ENCODE assay signal across 8 cellular contexts in genomic region chr6:97186416-97186999, GRCh38.
DNase-seq lines count a peak whose midpoint lies in the region; ATAC-seq lines count a peak whose summit lies in the region.

No MANE protein-coding gene starts in this region.

- H3K27me3 Mint-ChIP-seq in activated CD4-positive, alpha-beta memory T cell treated with anti-CD3 and anti-CD28 coated beads, Interleukin-2, amount 10 ng/mL, durations not matched to agents 7 days and 5 days = no peaks in the 10 kb centered on the region
- H3K27me3 Mint-ChIP-seq in effector memory CD8-positive, alpha-beta T cell = no peaks in the 10 kb centered on the region
- H3K27me3 Mint-ChIP-seq in stimulated activated memory B cell treated with anti-CD40 and anti-IgM and Interleukin-4, amounts not matched to agents 10 μg/mL and 1 μg/mL and 100 μg/mL, for 72 hours = no peaks in the 10 kb centered on the region

- no peak overlapping the region for H3K4me3 Mint-ChIP-seq in activated CD4-positive, alpha-beta memory T cell treated with anti-CD3 and anti-CD28 coated beads, Interleukin-2, amount 10 ng/mL, durations not matched to agents 7 days and 5 days
- no peak overlapping the region for H3K4me3 Mint-ChIP-seq in effector memory CD8-positive, alpha-beta T cell
- no peak overlapping the region for H3K4me3 Mint-ChIP-seq in stimulated activated memory B cell treated with anti-CD40 and anti-IgM and Interleukin-4, amounts not matched to agents 10 μg/mL and 1 μg/mL and 100 μg/mL, for 72 hours

- DNase-seq in COLO829 (ENCODE audit: low spot score) (peak; percentile 49), GM19240 (ENCODE audit: insufficient read length, low spot score) (peak; percentile 13), NCI-H526 (lab: John Stamatoyannopoulos, UW) (peak; percentile 37 to 82), myocyte (ENCODE audit: low read depth) (peak; percentile 79)
- peak; percentile 66 for DNase-seq in activated CD4-positive, alpha-beta memory T cell treated with anti-CD3 and anti-CD28 coated beads, Interleukin-2, amount 10 ng/mL, durations not matched to agents 7 days and 5 days
- DNase-seq in effector memory CD8-positive, alpha-beta T cell = peak; percentile 50 to 54 (median 51)

- H3K27ac Mint-ChIP-seq in activated CD4-positive, alpha-beta memory T cell treated with anti-CD3 and anti-CD28 coated beads, Interleukin-2, amount 10 ng/mL, durations not matched to agents 7 days and 5 days = no peak overlapping the region
- H3K27ac Mint-ChIP-seq in effector memory CD8-positive, alpha-beta T cell = no peak overlapping the region
- no peak overlapping the region for H3K27ac Mint-ChIP-seq in stimulated activated memory B cell treated with anti-CD40 and anti-IgM and Interleukin-4, amounts not matched to agents 10 μg/mL and 1 μg/mL and 100 μg/mL, for 72 hours

- H3K9me3 Mint-ChIP-seq in activated CD4-positive, alpha-beta memory T cell treated with anti-CD3 and anti-CD28 coated beads, Interleukin-2, amount 10 ng/mL, durations not matched to agents 7 days and 5 days = no peaks in the 10 kb centered on the region
- no peaks in the 10 kb centered on the region for H3K9me3 Mint-ChIP-seq in effector memory CD8-positive, alpha-beta T cell
- H3K9me3 Mint-ChIP-seq in stimulated activated memory B cell treated with anti-CD40 and anti-IgM and Interleukin-4, amounts not matched to agents 10 μg/mL and 1 μg/mL and 100 μg/mL, for 72 hours = no peaks in the 10 kb centered on the region

- ATAC-seq in HG03342 (IDR thresholded peaks at IDR 0.05; ENCODE audit: unreplicated experiment) = peak; percentile 95
- ATAC-seq in effector memory CD8-positive, alpha-beta T cell (replicated peaks) = peak; percentile 81
- ATAC-seq in stimulated activated memory B cell treated with anti-CD40 and anti-IgM and Interleukin-4, amounts not matched to agents 10 μg/mL and 1 μg/mL and 100 μg/mL, for 72 hours = peak; percentile 71

- CTCF ChIA-PET in activated CD4-positive, alpha-beta memory T cell treated with anti-CD3 and anti-CD28 coated beads, Interleukin-2, amount 10 ng/mL, durations not matched to agents 7 days and 5 days (lab: Charles Lee) = interaction anchor here (0.6 to 2.4 kb wide), 16 partner anchors 9 to 212 kb away, joined by 3 to 11 read pairs (median 4); no protein-coding TSS in a partner anchor

- no peaks in the 10 kb centered on the region for H3K36me3 Mint-ChIP-seq in activated CD4-positive, alpha-beta memory T cell treated with anti-CD3 and anti-CD28 coated beads, Interleukin-2, amount 10 ng/mL, durations not matched to agents 7 days and 5 days (ENCODE audit: low read depth)
- H3K36me3 Mint-ChIP-seq in effector memory CD8-positive, alpha-beta T cell (ENCODE audit: insufficient read depth) = no peaks in the 10 kb centered on the region
- H3K36me3 Mint-ChIP-seq in stimulated activated memory B cell treated with anti-CD40 and anti-IgM and Interleukin-4, amounts not matched to agents 10 μg/mL and 1 μg/mL and 100 μg/mL, for 72 hours = no peaks in the 10 kb centered on the region

- POLR2A ChIA-PET in activated CD4-positive, alpha-beta memory T cell treated with anti-CD3 and anti-CD28 coated beads, Interleukin-2, amount 10 ng/mL, durations not matched to agents 7 days and 5 days (lab: Charles Lee) = no interaction called here

- no peaks in the 10 kb centered on the region for H3K4me1 Mint-ChIP-seq in activated CD4-positive, alpha-beta memory T cell treated with anti-CD3 and anti-CD28 coated beads, Interleukin-2, amount 10 ng/mL, durations not matched to agents 7 days and 5 days
- no peaks in the 10 kb centered on the region for H3K4me1 Mint-ChIP-seq in effector memory CD8-positive, alpha-beta T cell (ENCODE audit: low read depth in 2 of 2)
- H3K4me1 Mint-ChIP-seq in stimulated activated memory B cell treated with anti-CD40 and anti-IgM and Interleukin-4, amounts not matched to agents 10 μg/mL and 1 μg/mL and 100 μg/mL, for 72 hours = no peaks in the 10 kb centered on the region

Comparison
In these comparisons a context has a peak if more than half of its experiments do, and no peak if none do; other contexts are left out.
1. Peak in every context shown above with its lines: DNase-seq and ATAC-seq.
2. DNase-seq: peak in every context shown above with its lines; median percentile 79 in myocyte; 66 in activated CD4-positive, alpha-beta memory T cell treated with anti-CD3 and anti-CD28 coated beads, Interleukin-2, amount 10 ng/mL, durations not matched to agents 7 days and 5 days; 60 in NCI-H526; 51 in effector memory CD8-positive, alpha-beta T cell; 49 in COLO829; 13 in GM19240.